Comparison of ENCODE assay signal across 9 cellular contexts in the genomic region with DNA sequence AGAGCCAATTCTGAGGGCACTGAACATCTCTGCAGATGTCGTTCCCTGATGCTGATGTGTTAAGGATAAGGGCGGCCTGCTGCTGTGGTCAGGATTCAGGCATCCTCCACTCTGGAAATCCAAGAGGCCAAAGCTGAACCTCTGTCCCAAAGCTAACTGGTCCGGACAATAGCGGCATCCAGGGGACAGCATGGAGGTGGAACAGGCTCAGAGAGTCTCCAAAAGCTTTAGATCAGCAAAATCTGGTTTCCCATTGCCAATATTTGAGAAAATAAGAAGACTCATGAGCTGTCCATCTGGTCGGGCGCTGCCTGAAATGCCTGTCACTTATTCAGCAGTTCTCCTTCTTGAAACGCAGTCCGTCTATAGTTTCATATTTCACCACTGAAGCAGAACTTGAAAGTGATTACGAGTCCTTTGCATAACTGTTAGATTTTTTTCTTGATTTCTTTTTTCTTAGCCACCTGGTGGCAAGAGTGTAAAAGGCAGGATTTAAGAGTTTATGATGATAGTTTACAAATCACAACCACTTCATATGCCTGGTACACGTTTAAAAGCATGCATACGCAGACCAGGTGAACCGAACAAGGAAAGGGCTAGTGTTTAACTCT. TPM values are rescaled to one million over a fixed set of nuclear protein-coding genes. Genes with fewer than 3 reads are reported as not detected.
A peak's percentile ranks its signal among the peaks of the same experiment; 100 is the strongest.
DNase-seq lines count a peak whose midpoint lies in the region; ATAC-seq and TF ChIP-seq lines count a peak whose summit lies in the region.
"Had no signal": no experiment of that assay in that cellular context is flagged by ENCODE, and none has a peak within 500 bp of the region (broad histone marks: within the 10 kb centered on the region; RNA-seq: fewer than 3 reads in every experiment).

No MANE protein-coding gene starts in this region.

- H3K27ac Mint-ChIP-seq in activated naive CD8-positive, alpha-beta T cell treated with anti-CD3 and anti-CD28 coated beads for 36 hours = no peak overlapping the region

- H3K9me3 Mint-ChIP-seq in activated naive CD8-positive, alpha-beta T cell treated with anti-CD3 and anti-CD28 coated beads for 36 hours = no peaks in the 10 kb centered on the region

- DNase-seq in AG08395 (ENCODE audit: low spot score) = peak; percentile 63
- DNase-seq in LoVo (ENCODE audit: low spot score) = peak; percentile 9
- peak; percentile 57 for DNase-seq in amniotic epithelial cell (ENCODE audit: low read depth)
- DNase-seq in lower lobe of right lung = no peak
- no peak for DNase-seq in DMS114 treated with DMSO at 0.1 percent for 48 hours (lab: John Stamatoyannopoulos, UW; ENCODE audit: unreplicated experiment)
- DNase-seq in activated naive CD8-positive, alpha-beta T cell treated with anti-CD3 and anti-CD28 coated beads for 36 hours = no peak

- H3K27ac ChIP-seq in HEK293 (ENCODE audit: extremely low read depth, low read depth, low read length) = no peak overlapping the region
- H3K27ac ChIP-seq in lower lobe of right lung = no peak overlapping the region
- H3K27ac ChIP-seq: SJSA1 had no signal

- CTCF ChIA-PET in HEK293 (lab: Yijun Ruan, JAX) = interaction anchor here (0.6 kb wide), 3 partner anchors 18 to 65 kb away, joined by 3 to 4 read pairs (median 3); no protein-coding TSS in a partner anchor

- no peaks in the 10 kb centered on the region for H3K9me3 ChIP-seq in HEK293 (ENCODE audit: control insufficient read depth, insufficient read depth, low read depth, low read length)
- no peaks in the 10 kb centered on the region for H3K9me3 ChIP-seq in lower lobe of right lung
- H3K9me3 ChIP-seq: SJSA1 had no signal

- H3K4me3 Mint-ChIP-seq in activated naive CD8-positive, alpha-beta T cell treated with anti-CD3 and anti-CD28 coated beads for 36 hours = no peak overlapping the region

- no peak overlapping the region for H3K4me3 ChIP-seq in HEK293 (ENCODE audit: low read depth, low read length)
- no peak overlapping the region for H3K4me3 ChIP-seq in lower lobe of right lung
- H3K4me3 ChIP-seq: SJSA1 had no signal

- TF ChIP-seq CTCF in GM12872 (IDR thresholded peaks at IDR 0.05; ENCODE audit: insufficient read depth, low read depth, low read length) (peak; percentile 52; the same call in 2 of the 3 replicates), HEK293 (tag by site-specific recombination; IDR thresholded peaks at IDR 0.05) (no peak), lower lobe of right lung (IDR thresholded peaks at IDR 0.05) (no peak)

- H3K36me3 ChIP-seq in HEK293 (ENCODE audit: control insufficient read depth in 2 of 2, insufficient read depth in 1 of 2, low read length in 2 of 2) (no peaks in the 10 kb centered on the region), lower lobe of right lung (no peaks in the 10 kb centered on the region)
- H3K36me3 ChIP-seq: SJSA1 had no signal

- H3K4me1 ChIP-seq in HEK293 (ENCODE audit: control insufficient read depth, insufficient read depth, low read length) (no peaks in the 10 kb centered on the region), lower lobe of right lung (peaks cover 19% of the 10 kb centered on the region)
- H3K4me1 ChIP-seq: SJSA1 had no signal

- H3K36me3 Mint-ChIP-seq in activated naive CD8-positive, alpha-beta T cell treated with anti-CD3 and anti-CD28 coated beads for 36 hours = no peaks in the 10 kb centered on the region

- POLR2A ChIA-PET in HEK293 (lab: Yijun Ruan, JAX) = no interaction called here

- peaks cover 17% of the 10 kb centered on the region for H3K4me1 Mint-ChIP-seq in activated naive CD8-positive, alpha-beta T cell treated with anti-CD3 and anti-CD28 coated beads for 36 hours

- intact Hi-C loops in lower lobe of right lung (cut with DNase I) = no loop called here

- H3K27me3 Mint-ChIP-seq in activated naive CD8-positive, alpha-beta T cell treated with anti-CD3 and anti-CD28 coated beads for 36 hours = no peaks in the 10 kb centered on the region

- no peaks in the 10 kb centered on the region for H3K27me3 ChIP-seq in lower lobe of right lung (ENCODE audit: low read depth)
- H3K27me3 ChIP-seq: SJSA1 had no signal

- ATAC-seq in lower lobe of right lung = peak; percentile 40 to 42

TF ChIP-seq in HEK293, 187 proteins besides CTCF, POLR2A, EP300 and RAD21:
- TF ChIP-seq, protein P1, sequence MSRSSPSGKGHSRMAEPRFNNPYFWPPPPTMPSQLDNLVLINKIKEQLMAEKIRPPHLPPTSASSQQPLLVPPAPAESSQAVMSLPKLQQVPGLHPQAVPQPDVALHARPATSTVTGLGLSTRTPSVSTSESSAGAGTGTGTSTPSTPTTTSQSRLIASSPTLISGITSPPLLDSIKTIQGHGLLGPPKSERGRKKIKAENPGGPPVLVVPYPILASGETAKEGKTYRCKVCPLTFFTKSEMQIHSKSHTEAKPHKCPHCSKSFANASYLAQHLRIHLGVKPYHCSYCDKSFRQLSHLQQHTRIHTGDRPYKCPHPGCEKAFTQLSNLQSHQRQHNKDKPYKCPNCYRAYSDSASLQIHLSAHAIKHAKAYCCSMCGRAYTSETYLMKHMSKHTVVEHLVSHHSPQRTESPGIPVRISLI (tag by site-specific recombination; IDR thresholded peaks at IDR 0.05) = 0 out of 2 replicates have a peak, but pooled peaks have one; percentile 59
- TF ChIP-seq SALL2 (tag by site-specific recombination; IDR thresholded peaks at IDR 0.05; ENCODE audit: borderline replicate concordance) = no peak

RNA-seq across cellular contexts. Expression of a gene that starts 45.9 kb away (rescaled TPM):
- 3.4 TPM for total RNA-seq in lower lobe of right lung
- total RNA-seq in activated naive CD8-positive, alpha-beta T cell treated with anti-CD3 and anti-CD28 coated beads for 36 hours = 1 to 10 TPM; 5.3 to 6.3 TPM

Comparison
In these comparisons a context has a peak if more than half of its experiments do, and no peak if none do; other contexts are left out.
1. DNase-seq: peak in AG08395 (single experiment), LoVo (single experiment) and amniotic epithelial cell (single experiment); none in lower lobe of right lung (single experiment), DMS114 treated with DMSO at 0.1 percent for 48 hours (single experiment) and activated naive CD8-positive, alpha-beta T cell treated with anti-CD3 and anti-CD28 coated beads for 36 hours (single experiment).